In the genomic region with DNA sequence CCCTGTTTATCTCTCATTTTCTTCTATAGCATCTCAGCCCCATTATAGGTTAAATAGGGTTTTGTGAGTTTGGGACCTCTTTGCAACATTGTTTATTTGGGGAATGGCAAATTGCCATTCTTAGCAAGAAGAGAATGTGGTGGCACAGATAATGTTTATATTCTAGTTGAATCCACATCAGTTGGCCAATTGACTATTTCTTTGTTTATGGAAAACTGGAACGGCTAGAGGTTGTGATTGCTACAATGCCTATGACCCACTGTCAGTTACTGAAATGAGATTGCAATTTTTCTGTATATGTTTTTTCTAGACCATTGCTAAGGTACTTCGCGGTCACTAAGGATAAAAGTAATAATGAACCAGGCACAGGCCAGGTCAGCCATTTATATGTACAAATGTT, we compare ENCODE assay signal across 9 cellular contexts.
"Had no signal": no experiment of that assay in that cellular context is flagged by ENCODE, and none has a peak within 500 bp of the region (broad histone marks: within the 10 kb centered on the region; RNA-seq: fewer than 3 reads in every experiment).

No MANE protein-coding gene starts in this region.

- H3K4me3 Mint-ChIP-seq: GM23338, H9, HFFc6 had no signal

- H3K9ac ChIP-seq: GM23248 had no signal

- H3K27ac ChIP-seq: GM23248 had no signal

- ATAC-seq: GM23338, HCT116 had no signal

- H3K36me3 ChIP-seq: HAP-1 had no signal

- H3K27ac Mint-ChIP-seq: GM23338, H9, HFFc6 had no signal

- H3K9me3 Mint-ChIP-seq: GM23338 had no signal

- H3K4me1 ChIP-seq: HAP-1 had no signal

- H3K9me3 ChIP-seq: HAP-1 had no signal

- DNase-seq: GM23248, GOT3, H7, H9, HCEC 1CT, HFFc6 had no signal

- H3K4me3 ChIP-seq: GM23248, GM23338, HAP-1 had no signal

- H3K4me1 Mint-ChIP-seq: GM23338, H9 had no signal
